Comparison of ENCODE assay signal across 1 cellular context in the genomic region with DNA sequence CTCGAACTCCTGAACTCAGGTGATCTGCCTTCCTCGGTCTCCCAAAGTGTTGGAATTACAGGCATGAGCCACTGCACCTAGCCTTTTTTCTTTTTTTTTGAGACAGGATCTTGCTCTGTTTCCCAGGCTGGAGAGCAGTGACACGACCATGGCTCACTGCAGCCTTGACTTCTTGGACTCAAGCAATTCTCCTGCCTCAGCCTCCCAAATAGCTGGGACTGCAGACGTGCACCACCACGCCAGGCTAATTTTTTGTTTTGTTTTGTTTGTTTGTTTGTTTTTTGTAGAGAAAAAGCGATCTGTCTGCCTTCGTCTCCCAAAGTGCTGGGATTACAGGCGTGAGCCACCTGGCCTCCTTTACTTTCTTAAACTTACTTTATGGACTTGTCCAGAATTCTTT.
A peak's percentile ranks its signal among the peaks of the same experiment; 100 is the strongest.
TF ChIP-seq lines count a peak whose summit lies in the region.

No MANE protein-coding gene starts in this region.

TF ChIP-seq in HCT116, 20 proteins besides CTCF, POLR2A, EP300 and RAD21:
- peak; percentile 54; the same call in 1 of the 2 replicates for TF ChIP-seq CBX3 (IDR thresholded peaks at IDR 0.05; ENCODE audit: low read depth)
- TF ChIP-seq, protein P1, sequence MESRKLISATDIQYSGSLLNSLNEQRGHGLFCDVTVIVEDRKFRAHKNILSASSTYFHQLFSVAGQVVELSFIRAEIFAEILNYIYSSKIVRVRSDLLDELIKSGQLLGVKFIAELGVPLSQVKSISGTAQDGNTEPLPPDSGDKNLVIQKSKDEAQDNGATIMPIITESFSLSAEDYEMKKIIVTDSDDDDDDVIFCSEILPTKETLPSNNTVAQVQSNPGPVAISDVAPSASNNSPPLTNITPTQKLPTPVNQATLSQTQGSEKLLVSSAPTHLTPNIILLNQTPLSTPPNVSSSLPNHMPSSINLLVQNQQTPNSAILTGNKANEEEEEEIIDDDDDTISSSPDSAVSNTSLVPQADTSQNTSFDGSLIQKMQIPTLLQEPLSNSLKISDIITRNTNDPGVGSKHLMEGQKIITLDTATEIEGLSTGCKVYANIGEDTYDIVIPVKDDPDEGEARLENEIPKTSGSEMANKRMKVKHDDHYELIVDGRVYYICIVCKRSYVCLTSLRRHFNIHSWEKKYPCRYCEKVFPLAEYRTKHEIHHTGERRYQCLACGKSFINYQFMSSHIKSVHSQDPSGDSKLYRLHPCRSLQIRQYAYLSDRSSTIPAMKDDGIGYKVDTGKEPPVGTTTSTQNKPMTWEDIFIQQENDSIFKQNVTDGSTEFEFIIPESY (IDR thresholded peaks at IDR 0.05; ENCODE audit: extremely low read depth, insufficient replicate concordance, low read length), result no peak
